ENCODE assay signal across 1 cellular context in genomic region chr13:24693862-24694471, GRCh38.
TF ChIP-seq lines count a peak whose summit lies in the region.

No MANE protein-coding gene starts in this region.

TF ChIP-seq in HepG2, 621 proteins besides CTCF, POLR2A, EP300 and RAD21 (continued from another document):
- TF ChIP-seq USF2 (IDR thresholded peaks at IDR 0.05; ENCODE audit: low read depth, low read length) = peak; percentile 84
- peak; percentile 77; the same call in 1 of the 2 replicates for TF ChIP-seq USF2 (CRISPR knock-in tag; IDR thresholded peaks at IDR 0.05; ENCODE audit: borderline replicate concordance)
- TF ChIP-seq XRCC5 (optimal IDR thresholded peaks at IDR 0.05; ENCODE audit: low read length) = peak; percentile 70
- peak; percentile 27; the same call in 1 of the 2 replicates for TF ChIP-seq MLX (CRISPR knock-in tag; IDR thresholded peaks at IDR 0.05)
- TF ChIP-seq HHEX (CRISPR knock-in tag; IDR thresholded peaks at IDR 0.05) = no peak
- no peak for TF ChIP-seq AHR (CRISPR knock-in tag; IDR thresholded peaks at IDR 0.05)
- TF ChIP-seq E2F1 (CRISPR knock-in tag; IDR thresholded peaks at IDR 0.05) = no peak
- TF ChIP-seq BHLHE40 (IDR thresholded peaks at IDR 0.05; ENCODE audit: low read length) = peak; percentile 81
- peak; percentile 91 for TF ChIP-seq RAD51 (IDR thresholded peaks at IDR 0.05; ENCODE audit: borderline replicate concordance)
- TF ChIP-seq TRIM24 (CRISPR knock-in tag; IDR thresholded peaks at IDR 0.05) = no peak
- TF ChIP-seq ZNF674 (CRISPR knock-in tag; IDR thresholded peaks at IDR 0.05; ENCODE audit: low read depth) = no peak
- peak; percentile 28; the same call in 1 of the 2 replicates for TF ChIP-seq FOXK1 (CRISPR knock-in tag; IDR thresholded peaks at IDR 0.05; ENCODE audit: borderline replicate concordance, low read depth)
- TF ChIP-seq BCL6 (CRISPR knock-in tag; IDR thresholded peaks at IDR 0.05) = 0 out of 2 replicates have a peak, but pooled peaks have one; percentile 19
- no peak for TF ChIP-seq FOXA1 (IDR thresholded peaks at IDR 0.05)
- peak; percentile 91 for TF ChIP-seq FOXA1 (CRISPR knock-in tag; IDR thresholded peaks at IDR 0.05)
TF ChIP-seq in HepG2: peak in this region for 12.
